ENCODE assay signal across 20 cellular contexts in genomic region chr3:51530485-51530884, GRCh38.
"Had no signal": no experiment of that assay in that cellular context is flagged by ENCODE, and none has a peak within 500 bp of the region (broad histone marks: within the 10 kb centered on the region; RNA-seq: fewer than 3 reads in every experiment).

No MANE protein-coding gene starts in this region.

- ATAC-seq: gastroesophageal sphincter; left cardiac atrium; lower lobe of right lung; natural killer cell; sciatic nerve; stimulated activated naive B cell treated with anti-CD40 and anti-IgM and Interleukin-4, amounts not matched to agents 10 μg/mL and 1 μg/mL and 100 μg/mL, for 72 hours; stimulated activated naive CD8-positive, alpha-beta T cell treated with anti-CD3 and anti-CD28 coated beads, Interleukin-15, amount 100 ng/mL, for 72 hours had no signal

- H3K4me1 ChIP-seq: esophagus squamous epithelium, gastroesophageal sphincter, left ventricle myocardium inferior, lower lobe of right lung, testis, tibial nerve had no signal

- H3K27ac ChIP-seq: esophagus squamous epithelium, gastroesophageal sphincter, left ventricle myocardium inferior, lower lobe of right lung, skin epidermis, testis, tibial nerve had no signal

- H3K4me3 ChIP-seq: esophagus squamous epithelium, gastroesophageal sphincter, left ventricle myocardium inferior, lower lobe of right lung, skin epidermis, testis, tibial nerve had no signal

- H3K27me3 ChIP-seq: esophagus squamous epithelium, gastroesophageal sphincter, testis, tibial nerve had no signal

- H3K9me3 ChIP-seq: esophagus squamous epithelium, gastroesophageal sphincter, left ventricle myocardium inferior, lower lobe of right lung, testis, tibial nerve had no signal

- FAIRE-seq: colon, keratinocyte had no signal

- DNase-seq: esophagus squamous epithelium; foreskin fibroblast; immature natural killer cell; left cardiac atrium; left ventricle myocardium inferior; lower lobe of right lung; mesendoderm; natural killer cell; posterior cingulate gyrus; stimulated activated CD4-positive, alpha-beta T cell treated with anti-CD3 and anti-CD28 coated beads, Interleukin-2, amount 100 ng/mL, for 24 hours; stimulated activated CD4-positive, alpha-beta T cell treated with anti-CD3 and anti-CD28 coated beads, Interleukin-4, amount 100 ng/mL, for 4 hours; stimulated activated naive B cell treated with anti-CD40 and anti-IgM and Interleukin-4, amounts not matched to agents 10 μg/mL and 1 μg/mL and 100 μg/mL, for 72 hours; stimulated activated naive CD8-positive, alpha-beta T cell treated with anti-CD3 and anti-CD28 coated beads, Interleukin-15, amount 100 ng/mL, for 72 hours; testis had no signal

- H3K36me3 ChIP-seq: esophagus squamous epithelium, gastroesophageal sphincter, left ventricle myocardium inferior, lower lobe of right lung, tibial nerve had no signal
